ENCODE assay signal across 18 cellular contexts in genomic region chr17:9468532-9468931, GRCh38.
"Had no signal": no experiment of that assay in that cellular context is flagged by ENCODE, and none has a peak within 500 bp of the region (broad histone marks: within the 10 kb centered on the region; RNA-seq: fewer than 3 reads in every experiment).

No MANE protein-coding gene starts in this region.

- H3K27me3 Mint-ChIP-seq: activated CD8-positive, alpha-beta T cell treated with anti-CD3 and anti-CD28 coated beads for 36 hours; activated naive CD8-positive, alpha-beta T cell treated with anti-CD3 and anti-CD28 coated beads, Interleukin-2, amount 50 U/mL, for 24 hours; memory B cell; stimulated activated naive B cell treated with anti-CD40 and anti-IgM and Interleukin-4, amounts not matched to agents 10 μg/mL and 1 μg/mL and 100 μg/mL, for 72 hours had no signal

- H3K27me3 ChIP-seq: cardiac muscle cell, esophagus squamous epithelium, heart left ventricle, right atrium auricular region had no signal

- H3K9me3 Mint-ChIP-seq: activated CD8-positive, alpha-beta T cell treated with anti-CD3 and anti-CD28 coated beads for 36 hours; activated naive CD8-positive, alpha-beta T cell treated with anti-CD3 and anti-CD28 coated beads, Interleukin-2, amount 50 U/mL, for 24 hours; activated T-cell treated with anti-CD3 and anti-CD28 coated beads, Interleukin-2, amount 50 U/mL, for 72 hours; memory B cell; stimulated activated naive B cell treated with anti-CD40 and anti-IgM and Interleukin-4, amounts not matched to agents 10 μg/mL and 1 μg/mL and 100 μg/mL, for 72 hours had no signal

- H3K9me3 ChIP-seq: esophagus squamous epithelium, heart left ventricle, right atrium auricular region had no signal

- H3K4me3 Mint-ChIP-seq: activated CD8-positive, alpha-beta T cell treated with anti-CD3 and anti-CD28 coated beads for 36 hours; activated naive CD8-positive, alpha-beta T cell treated with anti-CD3 and anti-CD28 coated beads, Interleukin-2, amount 50 U/mL, for 24 hours; activated T-cell treated with anti-CD3 and anti-CD28 coated beads, Interleukin-2, amount 50 U/mL, for 72 hours; memory B cell; stimulated activated naive B cell treated with anti-CD40 and anti-IgM and Interleukin-4, amounts not matched to agents 10 μg/mL and 1 μg/mL and 100 μg/mL, for 72 hours had no signal

- ATAC-seq: activated CD8-positive, alpha-beta T cell treated with anti-CD3 and anti-CD28 coated beads for 36 hours; activated naive CD8-positive, alpha-beta T cell treated with anti-CD3 and anti-CD28 coated beads, Interleukin-2, amount 50 U/mL, for 24 hours; activated T-cell treated with anti-CD3 and anti-CD28 coated beads, Interleukin-2, amount 50 U/mL, for 72 hours; left lobe of liver; stimulated activated naive B cell treated with anti-CD40 and anti-IgM and Interleukin-4, amounts not matched to agents 10 μg/mL and 1 μg/mL and 100 μg/mL, for 72 hours had no signal

- H3K27ac Mint-ChIP-seq: stimulated activated naive B cell treated with anti-CD40 and anti-IgM and Interleukin-4, amounts not matched to agents 10 μg/mL and 1 μg/mL and 100 μg/mL, for 72 hours had no signal

- H3K4me3 ChIP-seq: cardiac muscle cell, esophagus squamous epithelium, heart left ventricle, right atrium auricular region had no signal

- H3K27ac ChIP-seq: cardiac muscle cell, heart left ventricle, right atrium auricular region, VCaP had no signal

- DNase-seq: activated CD8-positive, alpha-beta memory T cell treated with anti-CD3 and anti-CD28 coated beads, Interleukin-2, amount 50 U/mL, for 4 hours; activated CD8-positive, alpha-beta T cell treated with anti-CD3 and anti-CD28 coated beads for 36 hours; activated gamma-delta T cell treated with Interleukin-2 at 50 U/mL for 16 hours; activated naive CD8-positive, alpha-beta T cell treated with anti-CD3 and anti-CD28 coated beads, Interleukin-2, amount 50 U/mL, for 24 hours; activated T-cell treated with anti-CD3 and anti-CD28 coated beads, Interleukin-2, amount 50 U/mL, for 72 hours; esophagus squamous epithelium; foreskin fibroblast; heart left ventricle; islet precursor cell; small intestine; stimulated activated naive B cell treated with anti-CD40 and anti-IgM and Interleukin-4, amounts not matched to agents 10 μg/mL and 1 μg/mL and 100 μg/mL, for 72 hours; T-helper 9 cell; trophoblast cell had no signal

- H3K36me3 ChIP-seq: cardiac muscle cell, esophagus squamous epithelium, heart left ventricle, right atrium auricular region had no signal
